ENCODE assay signal across 29 cellular contexts in genomic region chr22:48885919-48886305, GRCh38.
A peak's percentile ranks its signal among the peaks of the same experiment; 100 is the strongest.
DNase-seq lines count a peak whose midpoint lies in the region; ATAC-seq and TF ChIP-seq lines count a peak whose summit lies in the region.
"Had no signal": no experiment of that assay in that cellular context is flagged by ENCODE, and none has a peak within 500 bp of the region (broad histone marks: within the 10 kb centered on the region; RNA-seq: fewer than 3 reads in every experiment).

No MANE protein-coding gene starts in this region.

- no peaks in the 10 kb centered on the region for H3K27me3 Mint-ChIP-seq in endodermal cell (ENCODE audit: insufficient read depth)
- peaks cover 2% of the 10 kb centered on the region for H3K27me3 Mint-ChIP-seq in nephron progenitor cell (ENCODE audit: low read depth, poor library complexity)
- H3K27me3 Mint-ChIP-seq: dendritic cell treated with granulocyte-macrophage colony-stimulating factor and Interleukin-4, amounts not matched to agents 40 ng/mL and 50 ng/mL, for 4 days had no signal

- no peak overlapping the region for H3K9ac ChIP-seq in endodermal cell (ENCODE audit: extremely low read depth, low read length, poor library complexity, severe bottlenecking)
- H3K9ac ChIP-seq: BLaER1 had no signal

- ATAC-seq in HG02588 (IDR thresholded peaks at IDR 0.05; ENCODE audit: unreplicated experiment), result no peak
- ATAC-seq: activated T-cell treated with anti-CD3 and anti-CD28 coated beads, Interleukin-2, amount 50 U/mL, for 72 hours; GM12878; SK-N-SH treated with all-trans-retinoic acid at 6 μM for 48 hours had no signal

- no peak for TF ChIP-seq POLR2A in spleen (IDR thresholded peaks at IDR 0.05)

- H3K9me3 Mint-ChIP-seq in endodermal cell, result no peaks in the 10 kb centered on the region
- H3K9me3 Mint-ChIP-seq in nephron progenitor cell, result no peaks in the 10 kb centered on the region
- H3K9me3 Mint-ChIP-seq: activated naive CD4-positive, alpha-beta T cell treated with anti-CD3 and anti-CD28 coated beads, Interleukin-2, amount 50 U/mL, for 24 hours; activated T-cell treated with anti-CD3 and anti-CD28 coated beads, Interleukin-2, amount 50 U/mL, for 72 hours; dendritic cell treated with granulocyte-macrophage colony-stimulating factor and Interleukin-4, amounts not matched to agents 40 ng/mL and 50 ng/mL, for 4 days had no signal

- H3K27me3 ChIP-seq in endodermal cell (ENCODE audit: control insufficient read depth, insufficient read depth, low read length, poor library complexity, severe bottlenecking) (no peaks in the 10 kb centered on the region), spleen (replicated peaks in 1 of 7) (peaks cover 0 to 44% (median 0%) of the 10 kb centered on the region in 7 donors)
- H3K27me3 ChIP-seq: cardiac muscle cell had no signal

- no peak overlapping the region for H3K4me3 ChIP-seq in endodermal cell (ENCODE audit: low read length)
- no peak overlapping the region for H3K4me3 ChIP-seq in spleen
- H3K4me3 ChIP-seq: BLaER1, cardiac muscle cell, GM12878 had no signal

- H3K4me1 Mint-ChIP-seq in endodermal cell (peaks cover 11% of the 10 kb centered on the region), nephron progenitor cell (peaks cover 4% of the 10 kb centered on the region)
- H3K4me1 Mint-ChIP-seq: activated naive CD4-positive, alpha-beta T cell treated with anti-CD3 and anti-CD28 coated beads, Interleukin-2, amount 50 U/mL, for 24 hours had no signal

- H3K36me3 ChIP-seq in endodermal cell (ENCODE audit: control insufficient read depth, insufficient read depth, low read length), result no peaks in the 10 kb centered on the region
- no peaks in the 10 kb centered on the region for H3K36me3 ChIP-seq in spleen
- H3K36me3 ChIP-seq: BLaER1, cardiac muscle cell had no signal

- H3K9me3 ChIP-seq in endodermal cell (ENCODE audit: control insufficient read depth, low read length) (no peaks in the 10 kb centered on the region), spleen (no peaks in the 10 kb centered on the region)
- H3K9me3 ChIP-seq: BLaER1, Caco-2 had no signal

- TF ChIP-seq CTCF in endodermal cell (conservative IDR thresholded peaks at IDR 0.05) (no peak), spleen (IDR thresholded peaks at IDR 0.05 in 8 of 11, conservative IDR thresholded peaks at IDR 0.05 in 3 of 11) (no peak), nephron progenitor cell (IDR thresholded peaks at IDR 0.05) (no peak)

- no peak overlapping the region for H3K27ac Mint-ChIP-seq in endodermal cell
- H3K27ac Mint-ChIP-seq in nephron progenitor cell, result no peak overlapping the region
- H3K27ac Mint-ChIP-seq: activated naive CD4-positive, alpha-beta T cell treated with anti-CD3 and anti-CD28 coated beads, Interleukin-2, amount 50 U/mL, for 24 hours; activated T-cell treated with anti-CD3 and anti-CD28 coated beads, Interleukin-2, amount 50 U/mL, for 72 hours; dendritic cell treated with granulocyte-macrophage colony-stimulating factor and Interleukin-4, amounts not matched to agents 40 ng/mL and 50 ng/mL, for 4 days had no signal

- H3K36me3 Mint-ChIP-seq in endodermal cell (ENCODE audit: low read depth) (no peaks in the 10 kb centered on the region), nephron progenitor cell (ENCODE audit: low read depth) (no peaks in the 10 kb centered on the region)
- H3K36me3 Mint-ChIP-seq: activated naive CD4-positive, alpha-beta T cell treated with anti-CD3 and anti-CD28 coated beads, Interleukin-2, amount 50 U/mL, for 24 hours had no signal

- peak; percentile 3 for DNase-seq in activated T-cell treated with anti-CD3 and anti-CD28 coated beads, Interleukin-2, amount 50 U/mL, for 1 hour
- DNase-seq in activated T-cell treated with anti-CD3 and anti-CD28 coated beads, Interleukin-2, amount 50 U/mL, for 48 hours, result no peak
- DNase-seq in NCI-H1105 treated with DMSO at 0.1 percent for 48 hours (lab: John Stamatoyannopoulos, UW) (peak; percentile 70), endodermal cell (peak; percentile 30), spleen (peak; percentile 28), AG08395 (ENCODE audit: low spot score) (no peak), nephron progenitor cell (no peak)
- DNase-seq: ACHN; activated CD4-positive, alpha-beta T cell treated with anti-CD3 and anti-CD28 coated beads for 48 hours; activated T-cell treated with anti-CD3 and anti-CD28 coated beads, Interleukin-2, amount 50 U/mL, for 72 hours; anterior cingulate cortex; HCEC 1CT; Karpas-422; mesenchymal stem cell; MV-4-11; NCI-H187 treated with DMSO at 0.1 percent for 48 hours; NCI-H524 treated with DMSO at 0.1 percent for 48 hours; small intestine; stimulated activated CD4-positive, alpha-beta T cell treated with anti-CD3 and anti-CD28 coated beads, Interleukin-2, amount 100 ng/mL, for 24 hours; T-helper 2 cell had no signal

- H3K4me3 Mint-ChIP-seq in endodermal cell, result no peak overlapping the region
- H3K4me3 Mint-ChIP-seq in nephron progenitor cell, result no peak overlapping the region
- H3K4me3 Mint-ChIP-seq: activated naive CD4-positive, alpha-beta T cell treated with anti-CD3 and anti-CD28 coated beads, Interleukin-2, amount 50 U/mL, for 24 hours; activated T-cell treated with anti-CD3 and anti-CD28 coated beads, Interleukin-2, amount 50 U/mL, for 72 hours; dendritic cell treated with granulocyte-macrophage colony-stimulating factor and Interleukin-4, amounts not matched to agents 40 ng/mL and 50 ng/mL, for 4 days had no signal

- H3K4me1 ChIP-seq in endodermal cell (ENCODE audit: control insufficient read depth, insufficient read depth, low read length) (no peaks in the 10 kb centered on the region), spleen (no peaks in the 10 kb centered on the region)
- H3K4me1 ChIP-seq: BLaER1, Caco-2 had no signal

- intact Hi-C loops in spleen (cut with DNase I; ENCODE audit: low total_unique reads), result no loop called here

- no peak overlapping the region for H3K27ac ChIP-seq in endodermal cell (ENCODE audit: low read depth, low read length)
- no peak overlapping the region for H3K27ac ChIP-seq in spleen
- H3K27ac ChIP-seq: BLaER1, cardiac muscle cell, HL-60 had no signal

- WGBS in endodermal cell (ENCODE audit: insufficient coverage in 1 of 2, insufficient read length in 1 of 2), 2 experiments, result 87 to 92% methylated on average over 6 to 9 of the region's 9 CpGs
- 66 to 82% (median 74%) methylated on average over 9 of the region's 9 CpGs for WGBS in spleen, 5 donors

Comparison
In these comparisons a context has a peak if more than half of its experiments do, and no peak if none do; other contexts are left out.
1. DNase-seq: peak in activated T-cell treated with anti-CD3 and anti-CD28 coated beads, Interleukin-2, amount 50 U/mL, for 1 hour (single experiment), NCI-H1105 treated with DMSO at 0.1 percent for 48 hours (single experiment), endodermal cell (single experiment) and spleen (single experiment); none in activated T-cell treated with anti-CD3 and anti-CD28 coated beads, Interleukin-2, amount 50 U/mL, for 48 hours (0 of 2), AG08395 (single experiment) and nephron progenitor cell (single experiment).